10 cellular contexts compared by ENCODE assay signal in genomic region chr2:10844083-10844482, GRCh38. TPM values are rescaled to one million over a fixed set of nuclear protein-coding genes. Genes with fewer than 3 reads are reported as not detected.
DNase-seq lines count a peak whose midpoint lies in the region; ATAC-seq, FAIRE-seq and TF ChIP-seq lines count a peak whose summit lies in the region.
"Had no signal": no experiment of that assay in that cellular context is flagged by ENCODE, and none has a peak within 500 bp of the region (broad histone marks: within the 10 kb centered on the region; RNA-seq: fewer than 3 reads in every experiment).

No MANE protein-coding gene starts in this region.

- FAIRE-seq in H54 (lab: Jason Lieb, UNC) = no peak

- peaks cover 6% of the 10 kb centered on the region for H3K4me1 ChIP-seq in suprapubic skin

- ATAC-seq in HG02938 (IDR thresholded peaks at IDR 0.05; ENCODE audit: unreplicated experiment) (no peak), GM21786 (IDR thresholded peaks at IDR 0.05; ENCODE audit: unreplicated experiment) (no peak), HG03095 (IDR thresholded peaks at IDR 0.05; ENCODE audit: unreplicated experiment) (no peak)

- H3K27me3 ChIP-seq in suprapubic skin = peaks cover 24% of the 10 kb centered on the region

- H3K9me3 ChIP-seq in SK-N-MC (ENCODE audit: low read depth, low read length) (no peaks in the 10 kb centered on the region), suprapubic skin (peaks cover 10% of the 10 kb centered on the region)

- intact Hi-C loops in head of caudate nucleus (cut with DNase I) (no loop called here), posterior vena cava (cut with DNase I) (no loop called here)

- H3K36me3 ChIP-seq in SK-N-MC (ENCODE audit: insufficient read depth, low read length) (no peaks in the 10 kb centered on the region), suprapubic skin (no peaks in the 10 kb centered on the region)

- H3K4me3 ChIP-seq in SK-N-MC (peak overlapping the region; percentile 54; the same call in 1 of the 2 replicates), suprapubic skin (no peak overlapping the region)

- 19% methylated on average over 9 of the region's 12 CpGs for WGBS in suprapubic skin

- H3K9ac ChIP-seq in SK-N-MC (ENCODE audit: insufficient read length) = no peak overlapping the region

- TF ChIP-seq CTCF in suprapubic skin (IDR thresholded peaks at IDR 0.05) = no peak

- H3K27ac ChIP-seq in SK-N-MC = no peak overlapping the region
- no peak overlapping the region for H3K27ac ChIP-seq in suprapubic skin

- peak; percentile 44 for DNase-seq in H54 (ENCODE audit: insufficient read length, low spot score)
- DNase-seq in SK-N-MC (ENCODE audit: low read depth, low spot score) = no peak
- peak in 23 of 42 donors; percentile 29 to 87 (median 62) for DNase-seq in head of caudate nucleus
- DNase-seq in posterior vena cava (ENCODE audit: low spot score) = peak; percentile 67
- no peak for DNase-seq in suprapubic skin (ENCODE audit: low spot score in 2 of 2)
- DNase-seq: activated naive CD8-positive, alpha-beta T cell treated with anti-CD3 and anti-CD28 coated beads, Interleukin-2, amount 10 ng/mL, durations not matched to agents 7 days and 5 days; NCI-H1694 had no signal

- no peak for TF ChIP-seq POLR2A in H54 (IDR thresholded peaks at IDR 0.05; ENCODE audit: low read depth, low read length)
- no peak for TF ChIP-seq POLR2A in suprapubic skin (IDR thresholded peaks at IDR 0.05)

- TF ChIP-seq EP300 in suprapubic skin (IDR thresholded peaks at IDR 0.05) = no peak

RNA-seq across cellular contexts. Expression of gene PDIA6, which starts 31.5 kb away (rescaled TPM):
- total RNA-seq in posterior vena cava = 100 to 1,000 TPM; 111 to 144 TPM
- 10 to 100 TPM; 40.2 to 77.5 (median 63.1) TPM for total RNA-seq in suprapubic skin

Comparison
In these comparisons a context has a peak if more than half of its experiments do, and no peak if none do; other contexts are left out.
1. DNase-seq: peak in H54 (single experiment), head of caudate nucleus (23 of 42) and posterior vena cava (single experiment); none in SK-N-MC (single experiment) and suprapubic skin (0 of 2).